ENCODE assay signal across 11 cellular contexts in genomic region chr4:39464886-39465501, GRCh38. TPM values are rescaled to one million over a fixed set of nuclear protein-coding genes. Genes with fewer than 3 reads are reported as not detected.
DNase-seq lines count a peak whose midpoint lies in the region; ATAC-seq, FAIRE-seq and TF ChIP-seq lines count a peak whose summit lies in the region.
"Had no signal": no experiment of that assay in that cellular context is flagged by ENCODE, and none has a peak within 500 bp of the region (broad histone marks: within the 10 kb centered on the region; RNA-seq: fewer than 3 reads in every experiment).

No MANE protein-coding gene starts in this region.

- in situ Hi-C loops in ACHN (cut with HindIII; ENCODE audit: low pct_ligation_motif_present, low pct_unique_long_range_greater_than_20kb, low sequenced_read_pairs) = no loop called here
- in situ Hi-C loops in SK-MEL-5 (cut with HindIII; ENCODE audit: low pct_unique_long_range_greater_than_20kb, low sequenced_read_pairs) = no loop called here

- no peak overlapping the region for H3K9ac ChIP-seq in kidney (ENCODE audit: low read length in 2 of 2)

- intact Hi-C loops in kidney (cut with DNase I) = no loop called here

- TF ChIP-seq CTCF in kidney (IDR thresholded peaks at IDR 0.05; ENCODE audit: borderline replicate concordance, extremely low read depth, insufficient read depth) = no peak

- no peaks in the 10 kb centered on the region for H3K9me3 ChIP-seq in kidney (ENCODE audit: control insufficient read depth in 1 of 2, low read length in 2 of 2)

- peaks cover 0 to 12% of the 10 kb centered on the region in 2 donors for H3K4me1 ChIP-seq in kidney (ENCODE audit: control insufficient read depth in 1 of 2, insufficient read depth in 1 of 2, low read depth in 1 of 2, low read length in 2 of 2)

- H3K36me3 ChIP-seq in kidney (ENCODE audit: control insufficient read depth in 1 of 2, insufficient read depth in 2 of 2, low read length in 2 of 2) = peaks cover 0 to 15% of the 10 kb centered on the region in 2 donors

- no peak overlapping the region for H3K4me3 ChIP-seq in kidney (ENCODE audit: low read length in 2 of 2)
- H3K4me3 ChIP-seq: skin epidermis had no signal

- H3K27ac ChIP-seq in kidney (ENCODE audit: low read depth in 2 of 2, low read length in 2 of 2) = no peak overlapping the region
- H3K27ac ChIP-seq: skin epidermis, VCaP had no signal

- DNase-seq in ACHN = peak; percentile 85
- peak; percentile 25 for DNase-seq in H54 (ENCODE audit: insufficient read length, low spot score)
- DNase-seq in SK-MEL-5 (ENCODE audit: low read depth, low spot score) = peak; percentile 91
- DNase-seq in fibroblast of peridontal ligament (ENCODE audit: extremely low read depth) = peak; percentile 89
- DNase-seq in kidney = no peak
- no peak for DNase-seq in NCI-H1092 treated with DMSO at 0.1 percent for 48 hours (lab: John Stamatoyannopoulos, UW)

- no peak for TF ChIP-seq POLR2A in H54 (IDR thresholded peaks at IDR 0.05; ENCODE audit: low read depth, low read length)

- FAIRE-seq in H54 (lab: Jason Lieb, UNC) (peak; percentile 71), kidney (lab: Jason Lieb, UNC) (no peak)

- ATAC-seq in HG02938 (IDR thresholded peaks at IDR 0.05; ENCODE audit: unreplicated experiment) = no peak
- ATAC-seq in HG02623 (IDR thresholded peaks at IDR 0.05; ENCODE audit: unreplicated experiment) = no peak

RNA-seq across cellular contexts. Expression of gene LIAS, which starts 6.1 kb away (rescaled TPM):
- total RNA-seq in SK-MEL-5 (2014; rRNA removed; shearing (Covaris generic)) = 20.4 and 20.5 TPM in 2 replicates
- 15.6 and 17.2 TPM in 2 replicates for polyA plus RNA-seq in SK-MEL-5 (2015; cell fraction: cytosol; rRNA removed)
- 35.7 and 40.3 TPM in 2 replicates for polyA plus RNA-seq in SK-MEL-5 (2015; cell fraction: nucleus; rRNA removed)
- total RNA-seq in kidney = 14.9 TPM
- polyA plus RNA-seq in kidney (ENCODE audit: insufficient read depth, low read depth, low replicate concordance) = 30.5 TPM

RNA-seq across cellular contexts. Expression of gene RPL9, which starts 6.3 kb away (rescaled TPM):
- total RNA-seq in SK-MEL-5 (2014; rRNA removed; shearing (Covaris generic)) = 3,684 and 3,967 TPM in 2 replicates
- polyA plus RNA-seq in SK-MEL-5 (2015; cell fraction: cytosol; rRNA removed) = 1,880 and 2,160 TPM in 2 replicates
- polyA plus RNA-seq in SK-MEL-5 (2015; cell fraction: nucleus; rRNA removed) = 473 and 736 TPM in 2 replicates
- 1,087 TPM for total RNA-seq in kidney
- 2,403 TPM for polyA plus RNA-seq in kidney (ENCODE audit: insufficient read depth, low read depth, low replicate concordance)

RNA-seq across cellular contexts. Expression of gene KLB, which starts 58.3 kb away (rescaled TPM):
- total RNA-seq in SK-MEL-5 (2014; rRNA removed; shearing (Covaris generic)) = not detected in 2 replicates
- polyA plus RNA-seq in SK-MEL-5 (2015; cell fraction: cytosol; rRNA removed) = not detected in 2 replicates
- polyA plus RNA-seq in SK-MEL-5 (2015; cell fraction: nucleus; rRNA removed) = not detected in 2 replicates
- not detected for total RNA-seq in kidney
- 0.41 TPM for polyA plus RNA-seq in kidney (ENCODE audit: insufficient read depth, low read depth, low replicate concordance)
- total RNA-seq: epithelial cell of proximal tubule had no signal

Comparison
In these comparisons a context has a peak if more than half of its experiments do, and no peak if none do; other contexts are left out.
1. DNase-seq: peak in ACHN (single experiment), H54 (single experiment), SK-MEL-5 (single experiment) and fibroblast of peridontal ligament (single experiment); none in kidney (single experiment) and NCI-H1092 treated with DMSO at 0.1 percent for 48 hours (single experiment).